ENCODE assay signal across 1 cellular context in the genomic region with DNA sequence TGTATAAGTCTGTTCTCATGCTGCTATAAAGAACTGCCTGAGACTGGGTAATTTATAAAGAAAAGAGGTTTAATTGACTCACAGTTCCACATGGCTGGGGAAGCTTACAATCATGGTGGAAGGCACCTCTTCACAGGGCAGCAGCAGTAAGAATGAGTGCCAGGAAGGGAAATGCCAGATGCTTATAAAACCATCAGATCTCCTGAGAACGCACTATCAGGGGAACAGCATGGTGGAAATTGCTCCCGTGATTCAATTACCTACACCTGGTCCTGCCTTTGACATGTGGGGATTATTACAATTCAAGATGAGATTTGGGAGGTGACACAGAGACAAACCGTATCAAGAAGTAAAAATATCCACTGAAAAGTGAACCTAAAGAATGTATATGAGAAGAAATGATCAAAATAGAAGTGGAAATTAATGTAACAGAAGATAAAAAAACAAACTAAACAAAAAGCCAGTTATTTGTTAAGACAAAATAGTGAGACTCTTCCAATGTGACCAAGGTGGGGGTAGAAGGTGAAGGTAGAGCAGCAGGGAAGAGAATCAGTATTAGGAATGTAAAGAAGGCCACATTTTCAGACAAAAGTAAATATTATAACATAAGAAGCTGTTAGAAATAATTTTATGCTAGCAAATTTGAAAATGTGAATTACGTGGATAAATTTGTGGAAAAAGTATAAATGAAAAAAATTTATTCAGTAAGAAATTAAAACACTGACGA.
TF ChIP-seq lines count a peak whose summit lies in the region.

No MANE protein-coding gene starts in this region.

TF ChIP-seq in HepG2, 621 proteins besides CTCF, POLR2A, EP300 and RAD21 (continued from another document):
- TF ChIP-seq, protein P1, sequence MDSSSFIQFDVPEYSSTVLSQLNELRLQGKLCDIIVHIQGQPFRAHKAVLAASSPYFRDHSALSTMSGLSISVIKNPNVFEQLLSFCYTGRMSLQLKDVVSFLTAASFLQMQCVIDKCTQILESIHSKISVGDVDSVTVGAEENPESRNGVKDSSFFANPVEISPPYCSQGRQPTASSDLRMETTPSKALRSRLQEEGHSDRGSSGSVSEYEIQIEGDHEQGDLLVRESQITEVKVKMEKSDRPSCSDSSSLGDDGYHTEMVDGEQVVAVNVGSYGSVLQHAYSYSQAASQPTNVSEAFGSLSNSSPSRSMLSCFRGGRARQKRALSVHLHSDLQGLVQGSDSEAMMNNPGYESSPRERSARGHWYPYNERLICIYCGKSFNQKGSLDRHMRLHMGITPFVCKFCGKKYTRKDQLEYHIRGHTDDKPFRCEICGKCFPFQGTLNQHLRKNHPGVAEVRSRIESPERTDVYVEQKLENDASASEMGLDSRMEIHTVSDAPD (CRISPR knock-in tag; IDR thresholded peaks at IDR 0.05) = no peak
- TF ChIP-seq ZIK1 (CRISPR knock-in tag; IDR thresholded peaks at IDR 0.05; ENCODE audit: borderline replicate concordance, low read depth) (no peak), KLF9 (CRISPR knock-in tag; IDR thresholded peaks at IDR 0.05; ENCODE audit: low read depth) (no peak), CAMTA2 (CRISPR knock-in tag; IDR thresholded peaks at IDR 0.05; ENCODE audit: borderline replicate concordance) (no peak), ZNF709 (CRISPR knock-in tag; IDR thresholded peaks at IDR 0.05) (no peak), ZNF615 (CRISPR knock-in tag; IDR thresholded peaks at IDR 0.05; ENCODE audit: borderline replicate concordance) (no peak), MAZ (IDR thresholded peaks at IDR 0.05; ENCODE audit: borderline replicate concordance, low read depth, low read length) (no peak), MAZ (CRISPR knock-in tag; IDR thresholded peaks at IDR 0.05; ENCODE audit: low read depth) (no peak), YY1 (IDR thresholded peaks at IDR 0.05; ENCODE audit: insufficient read depth, insufficient replicate concordance, low read depth, low read length) (no peak), HDAC1 (CRISPR knock-in tag; IDR thresholded peaks at IDR 0.05) (no peak)
- TF ChIP-seq, protein P2, sequence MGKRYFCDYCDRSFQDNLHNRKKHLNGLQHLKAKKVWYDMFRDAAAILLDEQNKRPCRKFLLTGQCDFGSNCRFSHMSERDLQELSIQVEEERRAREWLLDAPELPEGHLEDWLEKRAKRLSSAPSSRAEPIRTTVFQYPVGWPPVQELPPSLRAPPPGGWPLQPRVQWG (CRISPR knock-in tag; IDR thresholded peaks at IDR 0.05; ENCODE audit: borderline replicate concordance, low read depth) = no peak
TF ChIP-seq in HepG2: peak in this region for 0.
